ENCODE assay signal across 12 cellular contexts in the genomic region with DNA sequence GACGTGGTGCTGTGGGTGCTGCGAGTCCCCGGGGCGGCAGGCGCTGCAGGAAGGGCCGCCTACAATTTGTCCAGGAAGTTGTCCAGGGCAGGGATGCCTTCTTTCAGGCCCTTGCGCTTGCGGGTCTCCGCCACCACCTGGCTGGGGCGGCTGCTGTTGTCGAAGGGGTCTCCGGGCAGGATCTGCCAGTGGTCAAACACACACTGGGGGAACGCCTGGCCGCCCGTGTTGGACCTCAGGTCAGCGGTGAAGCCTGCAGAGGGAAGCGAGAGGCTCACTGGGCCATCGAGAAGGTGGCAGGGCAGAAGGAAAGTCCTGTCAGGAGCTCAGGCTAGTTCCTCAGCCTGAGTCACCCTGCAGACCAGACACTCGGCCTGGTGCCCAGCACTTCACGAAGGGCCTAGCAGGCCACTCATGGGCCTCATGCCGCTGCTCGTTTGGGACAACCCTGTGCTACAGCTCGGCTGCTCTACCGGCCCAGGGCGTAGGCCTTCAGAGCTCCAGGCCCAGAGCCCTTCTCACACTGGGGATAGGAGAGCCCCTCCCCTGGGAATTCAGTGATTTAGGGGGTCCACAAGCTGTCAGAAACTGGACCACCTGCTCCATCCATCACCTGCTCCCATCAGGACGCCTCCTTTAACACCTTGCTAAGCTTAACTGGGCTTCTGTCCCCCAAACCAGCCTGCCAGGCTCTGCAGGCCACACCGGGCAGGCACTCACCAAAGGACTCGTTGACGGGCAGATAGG. TPM values are rescaled to one million over a fixed set of nuclear protein-coding genes. Genes with fewer than 3 reads are reported as not detected.
DNase-seq lines count a peak whose midpoint lies in the region; ATAC-seq and TF ChIP-seq lines count a peak whose summit lies in the region.
"Had no signal": no experiment of that assay in that cellular context is flagged by ENCODE, and none has a peak within 500 bp of the region (broad histone marks: within the 10 kb centered on the region; RNA-seq: fewer than 3 reads in every experiment).

No MANE protein-coding gene starts in this region.

- no peak overlapping the region for H3K4me3 ChIP-seq in BLaER1
- no peak overlapping the region for H3K4me3 ChIP-seq in GM23338
- no peak overlapping the region for H3K4me3 ChIP-seq in coronary artery
- H3K4me3 ChIP-seq: testis had no signal

- peaks cover 60% of the 10 kb centered on the region for H3K4me1 ChIP-seq in BLaER1
- no peaks in the 10 kb centered on the region; the same call in 1 of the 2 replicates for H3K4me1 ChIP-seq in GM23338 (ENCODE audit: insufficient read depth)
- H3K4me1 ChIP-seq: testis had no signal

- peaks cover 83% of the 10 kb centered on the region for H4K20me1 ChIP-seq in BLaER1
- H4K20me1 ChIP-seq in GM23338 (replicated peaks; ENCODE audit: insufficient read depth), result peaks cover 40% of the 10 kb centered on the region

- DNase-seq in GM23338 (ENCODE audit: low spot score) (peak; percentile 7), lung microvascular endothelial cell (ENCODE audit: low read depth in 2 of 2) (peak; percentile 1 to 4), SKM-1 treated with dmso at 0.1 percent for 144 hours (lab: John Stamatoyannopoulos, UW; ENCODE audit: unreplicated experiment) (no peak), coronary artery (ENCODE audit: low spot score) (no peak), GM13976 (ENCODE audit: low spot score) (no peak)
- DNase-seq in activated naive CD8-positive, alpha-beta T cell treated with anti-CD3 and anti-CD28 coated beads for 36 hours, result no peak
- DNase-seq: DMS79 treated with DMSO at 0.1 percent for 48 hours, NCI-H2081 treated with DMSO at 0.1 percent for 48 hours, testis had no signal

- peaks cover 5% of the 10 kb centered on the region; the same call in 2 of the 3 replicates for H3K4me1 Mint-ChIP-seq in GM23338
- H3K4me1 Mint-ChIP-seq in activated naive CD8-positive, alpha-beta T cell treated with anti-CD3 and anti-CD28 coated beads for 36 hours, result peaks cover 20% of the 10 kb centered on the region
- H3K4me1 Mint-ChIP-seq: neural crest cell had no signal

- peaks cover 20% of the 10 kb centered on the region for H3K27me3 Mint-ChIP-seq in GM23338 (ENCODE audit: insufficient read depth, low read depth, poor library complexity)
- H3K27me3 Mint-ChIP-seq in activated naive CD8-positive, alpha-beta T cell treated with anti-CD3 and anti-CD28 coated beads for 36 hours, result no peaks in the 10 kb centered on the region

- peaks cover 75% of the 10 kb centered on the region for H3F3A ChIP-seq in GM23338 (replicated peaks; ENCODE audit: low read depth)

- H2AFZ ChIP-seq in GM23338, result no peak overlapping the region

- H3K36me3 Mint-ChIP-seq in GM23338 (ENCODE audit: low read depth), result peaks cover 72% of the 10 kb centered on the region
- H3K36me3 Mint-ChIP-seq in activated naive CD8-positive, alpha-beta T cell treated with anti-CD3 and anti-CD28 coated beads for 36 hours, result peaks cover 45% of the 10 kb centered on the region

- H3K9me2 ChIP-seq in GM23338 (ENCODE audit: insufficient read depth), result no peaks in the 10 kb centered on the region

- in situ Hi-C loops in GM13976 (cut with MboI; ENCODE audit: low sequenced_read_pairs, unreplicated experiment), result no loop called here

- no peak overlapping the region; the same call in 1 of the 2 replicates for H3K27ac Mint-ChIP-seq in GM23338
- peak overlapping the region; percentile 58 for H3K27ac Mint-ChIP-seq in activated naive CD8-positive, alpha-beta T cell treated with anti-CD3 and anti-CD28 coated beads for 36 hours

- no peaks in the 10 kb centered on the region for H3K9me3 Mint-ChIP-seq in GM23338
- H3K9me3 Mint-ChIP-seq in activated naive CD8-positive, alpha-beta T cell treated with anti-CD3 and anti-CD28 coated beads for 36 hours, result no peaks in the 10 kb centered on the region
- H3K9me3 Mint-ChIP-seq: neural crest cell had no signal

- H3K27me3 ChIP-seq in BLaER1 (no peaks in the 10 kb centered on the region), GM23338 (ENCODE audit: insufficient read depth) (no peaks in the 10 kb centered on the region)
- H3K27me3 ChIP-seq: testis had no signal

- no peaks in the 10 kb centered on the region for H3K9me3 ChIP-seq in BLaER1
- H3K9me3 ChIP-seq: testis had no signal

- TF ChIP-seq CTCF in GM23338 (conservative IDR thresholded peaks at IDR 0.05; ENCODE audit: low read depth in 2 of 2) (no peak), coronary artery (IDR thresholded peaks at IDR 0.05) (no peak), GM13976 (IDR thresholded peaks at IDR 0.05; ENCODE audit: borderline replicate concordance, control extremely low read depth, extremely low read depth, insufficient read depth, missing control alignments) (no peak)

- H3K79me2 ChIP-seq in GM23338 (replicated peaks; ENCODE audit: insufficient read depth), result peaks cover 40% of the 10 kb centered on the region

- H3K9ac ChIP-seq in BLaER1, result peak overlapping the region; percentile 21; the same call in 1 of the 2 replicates

- ATAC-seq in GM23338 (no peak), GM18858 (IDR thresholded peaks at IDR 0.05; ENCODE audit: unreplicated experiment) (no peak)

- H3K27ac ChIP-seq in BLaER1 (no peak overlapping the region), GM23338 (ENCODE audit: low read depth) (peak overlapping the region; percentile 55), coronary artery (no peak overlapping the region)
- H3K27ac ChIP-seq: testis had no signal

- H3K4me3 Mint-ChIP-seq in GM23338, result no peak overlapping the region
- no peak overlapping the region for H3K4me3 Mint-ChIP-seq in activated naive CD8-positive, alpha-beta T cell treated with anti-CD3 and anti-CD28 coated beads for 36 hours

- H3K36me3 ChIP-seq in BLaER1 (peaks cover 74% of the 10 kb centered on the region), GM23338 (ENCODE audit: insufficient read depth) (peaks cover 55% of the 10 kb centered on the region)

- H3K4me2 ChIP-seq in BLaER1, result peak overlapping the region; percentile 36
- no peak overlapping the region for H3K4me2 ChIP-seq in GM23338

TF ChIP-seq in GM23338, 12 proteins besides CTCF, POLR2A, EP300 and RAD21:
- TF ChIP-seq, protein P1, sequence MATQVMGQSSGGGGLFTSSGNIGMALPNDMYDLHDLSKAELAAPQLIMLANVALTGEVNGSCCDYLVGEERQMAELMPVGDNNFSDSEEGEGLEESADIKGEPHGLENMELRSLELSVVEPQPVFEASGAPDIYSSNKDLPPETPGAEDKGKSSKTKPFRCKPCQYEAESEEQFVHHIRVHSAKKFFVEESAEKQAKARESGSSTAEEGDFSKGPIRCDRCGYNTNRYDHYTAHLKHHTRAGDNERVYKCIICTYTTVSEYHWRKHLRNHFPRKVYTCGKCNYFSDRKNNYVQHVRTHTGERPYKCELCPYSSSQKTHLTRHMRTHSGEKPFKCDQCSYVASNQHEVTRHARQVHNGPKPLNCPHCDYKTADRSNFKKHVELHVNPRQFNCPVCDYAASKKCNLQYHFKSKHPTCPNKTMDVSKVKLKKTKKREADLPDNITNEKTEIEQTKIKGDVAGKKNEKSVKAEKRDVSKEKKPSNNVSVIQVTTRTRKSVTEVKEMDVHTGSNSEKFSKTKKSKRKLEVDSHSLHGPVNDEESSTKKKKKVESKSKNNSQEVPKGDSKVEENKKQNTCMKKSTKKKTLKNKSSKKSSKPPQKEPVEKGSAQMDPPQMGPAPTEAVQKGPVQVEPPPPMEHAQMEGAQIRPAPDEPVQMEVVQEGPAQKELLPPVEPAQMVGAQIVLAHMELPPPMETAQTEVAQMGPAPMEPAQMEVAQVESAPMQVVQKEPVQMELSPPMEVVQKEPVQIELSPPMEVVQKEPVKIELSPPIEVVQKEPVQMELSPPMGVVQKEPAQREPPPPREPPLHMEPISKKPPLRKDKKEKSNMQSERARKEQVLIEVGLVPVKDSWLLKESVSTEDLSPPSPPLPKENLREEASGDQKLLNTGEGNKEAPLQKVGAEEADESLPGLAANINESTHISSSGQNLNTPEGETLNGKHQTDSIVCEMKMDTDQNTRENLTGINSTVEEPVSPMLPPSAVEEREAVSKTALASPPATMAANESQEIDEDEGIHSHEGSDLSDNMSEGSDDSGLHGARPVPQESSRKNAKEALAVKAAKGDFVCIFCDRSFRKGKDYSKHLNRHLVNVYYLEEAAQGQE (IDR thresholded peaks at IDR 0.05; ENCODE audit: unreplicated experiment), result no peak
- TF ChIP-seq CREB1 (CRISPR knock-in tag; IDR thresholded peaks at IDR 0.05; ENCODE audit: low read depth) (no peak), ZNF331 (CRISPR knock-in tag; IDR thresholded peaks at IDR 0.05; ENCODE audit: low read depth) (no peak), EZH2 (IDR thresholded peaks at IDR 0.05; ENCODE audit: low read depth, unreplicated experiment) (no peak)

RNA-seq across cellular contexts. Expression of a gene that starts 5.8 kb away (rescaled TPM):
- 95.6 and 105 TPM in 2 replicates for total RNA-seq in GM23338 (2014; rRNA removed; shearing (Covaris generic))
- 30.7 and 32.1 TPM in 2 replicates for polyA plus RNA-seq in GM23338 (2016; fragmentation: Nextera tagmentation; extraction: Ambion mirVana)
- 10 to 100 TPM; 31.6 to 32.2 TPM for total RNA-seq in activated naive CD8-positive, alpha-beta T cell treated with anti-CD3 and anti-CD28 coated beads for 36 hours
- 103 and 113 TPM in 2 replicates for total RNA-seq in lung microvascular endothelial cell

RNA-seq across cellular contexts. Expression of a gene that starts 8.6 kb away (rescaled TPM):
- total RNA-seq in GM23338 (2014; rRNA removed; shearing (Covaris generic)), result 2,892 and 2,987 TPM in 2 replicates
- 772 and 1,028 TPM in 2 replicates for polyA plus RNA-seq in GM23338 (2016; fragmentation: Nextera tagmentation; extraction: Ambion mirVana)
- total RNA-seq in activated naive CD8-positive, alpha-beta T cell treated with anti-CD3 and anti-CD28 coated beads for 36 hours, result 1,000 to 10,000 TPM; 3,340 to 3,392 TPM
- total RNA-seq in lung microvascular endothelial cell, result 1,904 and 2,063 TPM in 2 replicates

RNA-seq across cellular contexts. Expression of a gene that starts 30.9 kb away (rescaled TPM):
- total RNA-seq in GM23338 (2014; rRNA removed; shearing (Covaris generic)), result 34.1 and 48.4 TPM in 2 replicates
- polyA plus RNA-seq in GM23338 (2016; fragmentation: Nextera tagmentation; extraction: Ambion mirVana), result 17.0 and 20.0 TPM in 2 replicates
- 10 to 100 TPM; 24.0 to 26.3 TPM for total RNA-seq in activated naive CD8-positive, alpha-beta T cell treated with anti-CD3 and anti-CD28 coated beads for 36 hours
- 19.6 and 21.6 TPM in 2 replicates for total RNA-seq in lung microvascular endothelial cell

RNA-seq across cellular contexts. Expression of a gene that starts 43.8 kb away (rescaled TPM):
- 55.9 and 57.3 TPM in 2 replicates for total RNA-seq in GM23338 (2014; rRNA removed; shearing (Covaris generic))
- polyA plus RNA-seq in GM23338 (2016; fragmentation: Nextera tagmentation; extraction: Ambion mirVana), result 65.3 and 69.3 TPM in 2 replicates
- not detected for total RNA-seq in activated naive CD8-positive, alpha-beta T cell treated with anti-CD3 and anti-CD28 coated beads for 36 hours
- total RNA-seq in lung microvascular endothelial cell, result not detected in 2 replicates
- total RNA-seq: neural crest cell had no signal

Comparison
In these comparisons a context has a peak if more than half of its experiments do, and no peak if none do; other contexts are left out.
1. DNase-seq: peak in GM23338 (single experiment) and lung microvascular endothelial cell (2 of 2); none in activated naive CD8-positive, alpha-beta T cell treated with anti-CD3 and anti-CD28 coated beads for 36 hours (single experiment), SKM-1 treated with dmso at 0.1 percent for 144 hours (single experiment), coronary artery (single experiment) and GM13976 (single experiment).